15 cellular contexts compared by ENCODE assay signal in genomic region chr2:73696975-73697374, GRCh38. TPM values are rescaled to one million over a fixed set of nuclear protein-coding genes. Genes with fewer than 3 reads are reported as not detected.
"Had no signal": no experiment of that assay in that cellular context is flagged by ENCODE, and none has a peak within 500 bp of the region (broad histone marks: within the 10 kb centered on the region; RNA-seq: fewer than 3 reads in every experiment).

No MANE protein-coding gene starts in this region.

RNA-seq across cellular contexts. Expression of gene NAT8, which starts 54.8 kb away (rescaled TPM):
- total RNA-seq: activated B cell treated with CpG ODN at 0.5 μM for 24 hours; activated CD4-positive, alpha-beta memory T cell treated with anti-CD3 and anti-CD28 coated beads for 36 hours; activated CD4-positive, alpha-beta memory T cell treated with anti-CD3 and anti-CD28 coated beads, Interleukin-2, amount 10 ng/mL, durations not matched to agents 7 days and 5 days; activated CD4-positive, alpha-beta T cell treated with anti-CD3 and anti-CD28 coated beads for 36 hours; activated CD4-positive, alpha-beta T cell treated with anti-CD3 and anti-CD28 coated beads, Interleukin-2, amount 10 ng/mL, durations not matched to agents 24 days and 14 days; activated CD4-positive, alpha-beta T cell treated with anti-CD3 and anti-CD28 coated beads, Interleukin-2, amount 10 ng/mL, durations not matched to agents 7 days and 5 days; activated CD8-positive, alpha-beta memory T cell treated with anti-CD3 and anti-CD28 coated beads for 36 hours; activated CD8-positive, alpha-beta memory T cell treated with anti-CD3 and anti-CD28 coated beads, Interleukin-2, amount 10 ng/mL, durations not matched to agents 7 days and 5 days; activated CD8-positive, alpha-beta T cell treated with anti-CD3 and anti-CD28 coated beads for 36 hours; activated CD8-positive, alpha-beta T cell treated with anti-CD3 and anti-CD28 coated beads, Interleukin-2, amount 10 ng/mL, durations not matched to agents 7 days and 5 days; T-cell; T-helper 1 cell treated with Interleukin-12 subunit alpha and Interleukin-12 subunit beta and Interleukin-4 antibody, amounts not matched to agents 30 ng/mL and 1 ng/mL, for 36 hours; T-helper 17 cell; T-helper 2 cell treated with Interferon-gamma antibody and Interleukin-4, amounts not matched to agents 100 ng/mL and 5 ng/mL, for 36 hours; WTC11 had no signal
